14 cellular contexts compared by ENCODE assay signal in genomic region chr7:47193003-47193402, GRCh38.
DNase-seq lines count a peak whose midpoint lies in the region; ATAC-seq and TF ChIP-seq lines count a peak whose summit lies in the region.
"Had no signal": no experiment of that assay in that cellular context is flagged by ENCODE, and none has a peak within 500 bp of the region (broad histone marks: within the 10 kb centered on the region; RNA-seq: fewer than 3 reads in every experiment).

No MANE protein-coding gene starts in this region.

- no peak overlapping the region for H3K27ac ChIP-seq in colonic mucosa
- H3K27ac ChIP-seq in WERI-Rb-1: no peak overlapping the region
- H3K27ac ChIP-seq in ascending aorta: no peak overlapping the region

- DNase-seq in NCI-H748 (lab: John Stamatoyannopoulos, UW; ENCODE audit: unreplicated experiment): peak; percentile 15
- no peak for DNase-seq in NCI-H748 treated with DMSO at 0.1 percent for 48 hours (lab: John Stamatoyannopoulos, UW)
- DNase-seq in colonic mucosa: peak; percentile 66
- peak; percentile 62 to 68 (median 63) for DNase-seq in mucosa of descending colon
- no peak for DNase-seq in WERI-Rb-1
- no peak for DNase-seq in activated CD4-positive, alpha-beta T cell treated with anti-CD3 and anti-CD28 coated beads, Interleukin-2, amount 50 U/mL, for 1 hour
- DNase-seq in ascending aorta (ENCODE audit: low spot score in 2 of 2): no peak
- no peak for DNase-seq in DMS79 treated with DMSO at 0.1 percent for 48 hours (lab: John Stamatoyannopoulos, UW)
- DNase-seq: CD4-positive, alpha-beta memory T cell; MM.1S; NCI-H1092 treated with DMSO at 0.1 percent for 48 hours; NCI-H2107; NCI-H446; NCI-H69 had no signal

- H3K27me3 ChIP-seq in colonic mucosa (no peaks in the 10 kb centered on the region), WERI-Rb-1 (ENCODE audit: insufficient read depth, low read depth, severe bottlenecking) (no peaks in the 10 kb centered on the region), ascending aorta (no peaks in the 10 kb centered on the region)

- H3K4me3 ChIP-seq in colonic mucosa (no peak overlapping the region), mucosa of descending colon (no peak overlapping the region), WERI-Rb-1 (ENCODE audit: low read depth, low read length) (no peak overlapping the region), ascending aorta (no peak overlapping the region)

- H3K9me3 ChIP-seq in colonic mucosa: no peaks in the 10 kb centered on the region
- no peaks in the 10 kb centered on the region for H3K9me3 ChIP-seq in mucosa of descending colon
- H3K9me3 ChIP-seq in WERI-Rb-1 (ENCODE audit: severe bottlenecking): no peaks in the 10 kb centered on the region
- H3K9me3 ChIP-seq in ascending aorta: no peaks in the 10 kb centered on the region

- peak; percentile 41 for ATAC-seq in mucosa of descending colon

- TF ChIP-seq CTCF in colonic mucosa (IDR thresholded peaks at IDR 0.05) (no peak), mucosa of descending colon (IDR thresholded peaks at IDR 0.05) (no peak), WERI-Rb-1 (IDR thresholded peaks at IDR 0.05; ENCODE audit: low read depth, low read length) (no peak), ascending aorta (IDR thresholded peaks at IDR 0.05) (no peak)

- H3K4me1 ChIP-seq in colonic mucosa: peaks cover 14% of the 10 kb centered on the region
- H3K4me1 ChIP-seq in mucosa of descending colon (ENCODE audit: low read depth): peaks cover 21% of the 10 kb centered on the region
- H3K4me1 ChIP-seq in ascending aorta: no peaks in the 10 kb centered on the region

- intact Hi-C loops in colonic mucosa (cut with DNase I) (no loop called here), mucosa of descending colon (cut with DNase I, micrococcal nuclease) (no loop called here), ascending aorta (cut with DNase I) (no loop called here)

- H3K36me3 ChIP-seq in colonic mucosa (no peaks in the 10 kb centered on the region), mucosa of descending colon (ENCODE audit: low read depth) (no peaks in the 10 kb centered on the region), WERI-Rb-1 (no peaks in the 10 kb centered on the region), ascending aorta (no peaks in the 10 kb centered on the region)

- peak overlapping the region in 1 of 2 donors; percentile 16 for H3K9ac ChIP-seq in colonic mucosa (ENCODE audit: low read depth in 2 of 2, low read length in 2 of 2)

Comparison
In these comparisons a context has a peak if more than half of its experiments do, and no peak if none do; other contexts are left out.
1. DNase-seq: peak in NCI-H748 (single experiment), colonic mucosa (single experiment) and mucosa of descending colon (3 of 3); none in NCI-H748 treated with DMSO at 0.1 percent for 48 hours (single experiment), WERI-Rb-1 (single experiment), activated CD4-positive, alpha-beta T cell treated with anti-CD3 and anti-CD28 coated beads, Interleukin-2, amount 50 U/mL, for 1 hour (single experiment), ascending aorta (0 of 2) and DMS79 treated with DMSO at 0.1 percent for 48 hours (single experiment).